In the genomic region with DNA sequence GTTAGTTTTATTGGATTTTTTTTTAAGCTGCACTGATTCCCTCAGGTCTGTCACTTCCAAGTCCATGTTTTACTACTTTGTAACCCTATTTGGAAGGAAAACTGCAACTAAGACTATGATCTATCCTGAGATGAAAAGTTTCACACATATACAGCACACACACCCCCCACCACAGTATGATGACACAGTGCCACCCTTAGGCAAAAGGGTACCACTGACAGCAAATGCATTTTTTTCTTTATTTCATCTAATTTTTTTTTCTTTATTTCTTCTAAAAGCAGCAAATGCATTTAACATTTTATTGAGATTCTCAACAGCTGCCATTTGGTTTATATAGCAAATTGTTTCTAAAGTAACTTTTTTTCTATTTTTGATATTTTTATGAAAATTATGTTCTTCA, we compare ENCODE assay signal across 8 cellular contexts. TPM values are rescaled to one million over a fixed set of nuclear protein-coding genes. Genes with fewer than 3 reads are reported as not detected.
A peak's percentile ranks its signal among the peaks of the same experiment; 100 is the strongest.
DNase-seq lines count a peak whose midpoint lies in the region; ATAC-seq, FAIRE-seq and TF ChIP-seq lines count a peak whose summit lies in the region.

No MANE protein-coding gene starts in this region.

- H3K36me3 ChIP-seq in Loucy (ENCODE audit: insufficient read depth, low read length), result no peaks in the 10 kb centered on the region

- H3F3A ChIP-seq in Loucy (ENCODE audit: low read depth), result no peaks in the 10 kb centered on the region

- H3K27me3 Mint-ChIP-seq in activated CD8-positive, alpha-beta T cell treated with anti-CD3 and anti-CD28 coated beads for 36 hours, result no peaks in the 10 kb centered on the region
- H3K27me3 Mint-ChIP-seq in glutamatergic neuron (ENCODE audit: unreplicated experiment), result no peaks in the 10 kb centered on the region

- H3K9me2 ChIP-seq in Loucy (replicated peaks; ENCODE audit: low read depth, low read length), result no peaks in the 10 kb centered on the region

- H3K36me3 Mint-ChIP-seq in activated CD8-positive, alpha-beta T cell treated with anti-CD3 and anti-CD28 coated beads for 36 hours (ENCODE audit: low read depth), result no peaks in the 10 kb centered on the region
- no peaks in the 10 kb centered on the region for H3K36me3 Mint-ChIP-seq in glutamatergic neuron (ENCODE audit: unreplicated experiment)

- no peak for FAIRE-seq in H54 (lab: Jason Lieb, UNC)

- CTCF ChIA-PET in activated CD8-positive, alpha-beta T cell treated with anti-CD3 and anti-CD28 coated beads for 36 hours (lab: Charles Lee), result interaction anchor here (1.1 to 3.5 kb wide), 6 partner anchors 11 to 162 kb away, joined by 3 to 16 read pairs (median 4); a partner anchor contains a TSS

- POLR2A ChIA-PET in activated CD8-positive, alpha-beta T cell treated with anti-CD3 and anti-CD28 coated beads for 36 hours (lab: Charles Lee), result interaction anchor here (0.6 kb wide), 1 partner anchor 18 kb away, joined by 3 read pairs; no protein-coding TSS in a partner anchor

- H3K79me2 ChIP-seq in Loucy (ENCODE audit: insufficient read depth, low read length), result no peaks in the 10 kb centered on the region

- TF ChIP-seq CTCF in Loucy (conservative IDR thresholded peaks at IDR 0.05; ENCODE audit: low read length) (peak; percentile 82), glutamatergic neuron (IDR thresholded peaks at IDR 0.05; ENCODE audit: partially characterized antibody, unreplicated experiment) (peak; percentile 32)
- peak; percentile 61 for TF ChIP-seq CTCF in activated CD8-positive, alpha-beta T cell treated with anti-CD3 and anti-CD28 coated beads for 36 hours (IDR thresholded peaks at IDR 0.05)

- no peaks in the 10 kb centered on the region for H3K27me3 ChIP-seq in Loucy (ENCODE audit: insufficient read depth, low read length, poor library complexity, severe bottlenecking)

- H2AFZ ChIP-seq in Loucy (ENCODE audit: low read length), result no peak overlapping the region

- no peaks in the 10 kb centered on the region for H4K20me1 ChIP-seq in Loucy (ENCODE audit: insufficient read depth, low read length, poor library complexity, severe bottlenecking)

- no peaks in the 10 kb centered on the region for H3K9me3 ChIP-seq in Loucy (ENCODE audit: insufficient read depth, low read depth, low read length)

- no peak for TF ChIP-seq POLR2A in H54 (IDR thresholded peaks at IDR 0.05; ENCODE audit: low read depth, low read length)

- H3K9me3 Mint-ChIP-seq in activated CD8-positive, alpha-beta T cell treated with anti-CD3 and anti-CD28 coated beads for 36 hours, result no peaks in the 10 kb centered on the region
- no peaks in the 10 kb centered on the region for H3K9me3 Mint-ChIP-seq in glutamatergic neuron (ENCODE audit: unreplicated experiment)

- intact Hi-C loops in activated CD8-positive, alpha-beta T cell treated with anti-CD3 and anti-CD28 coated beads for 36 hours (cut with micrococcal nuclease), result no loop called here

- H3K4me1 Mint-ChIP-seq in activated CD8-positive, alpha-beta T cell treated with anti-CD3 and anti-CD28 coated beads for 36 hours (ENCODE audit: low read depth), result no peaks in the 10 kb centered on the region
- no peaks in the 10 kb centered on the region for H3K4me1 Mint-ChIP-seq in glutamatergic neuron (ENCODE audit: low read depth, unreplicated experiment)

- peak; percentile 1 for DNase-seq in NCI-H345 (lab: John Stamatoyannopoulos, UW)
- DNase-seq in NCI-H345 treated with DMSO at 0.1 percent for 48 hours (lab: John Stamatoyannopoulos, UW; ENCODE audit: unreplicated experiment), result no peak
- peak; percentile 59 for DNase-seq in activated CD8-positive, alpha-beta T cell treated with anti-CD3 and anti-CD28 coated beads for 36 hours
- no peak for DNase-seq in glutamatergic neuron
- no peak for DNase-seq in H54 (ENCODE audit: insufficient read length, low spot score)

- H3K9ac ChIP-seq in Loucy (ENCODE audit: low read depth, low read length, poor library complexity, severe bottlenecking), result no peak overlapping the region

- no peak overlapping the region for H3K4me2 ChIP-seq in Loucy (ENCODE audit: low read depth, low read length, poor library complexity, severe bottlenecking)

- H3K4me3 Mint-ChIP-seq in activated CD8-positive, alpha-beta T cell treated with anti-CD3 and anti-CD28 coated beads for 36 hours, result no peak overlapping the region
- no peak overlapping the region for H3K4me3 Mint-ChIP-seq in glutamatergic neuron (ENCODE audit: unreplicated experiment)

- no peaks in the 10 kb centered on the region for H3K4me1 ChIP-seq in Loucy (ENCODE audit: insufficient read depth, low read length, poor library complexity, severe bottlenecking)

- ATAC-seq in activated CD8-positive, alpha-beta T cell treated with anti-CD3 and anti-CD28 coated beads for 36 hours, result peak; percentile 82
- no peak for ATAC-seq in HG03342 (IDR thresholded peaks at IDR 0.05; ENCODE audit: unreplicated experiment)
- ATAC-seq in HG02798 (IDR thresholded peaks at IDR 0.05; ENCODE audit: poor library complexity, unreplicated experiment), result no peak

- H3K27ac Mint-ChIP-seq in activated CD8-positive, alpha-beta T cell treated with anti-CD3 and anti-CD28 coated beads for 36 hours, result no peak overlapping the region
- H3K27ac Mint-ChIP-seq in glutamatergic neuron (ENCODE audit: unreplicated experiment), result no peak overlapping the region

- H3K4me3 ChIP-seq in Loucy (ENCODE audit: low read length, poor library complexity, severe bottlenecking), result no peak overlapping the region

RNA-seq across cellular contexts. Expression of a gene that starts 21.2 kb away (rescaled TPM):
- total RNA-seq in activated CD8-positive, alpha-beta T cell treated with anti-CD3 and anti-CD28 coated beads for 36 hours, result 10 to 100 TPM; 22.2 to 23.1 TPM
- total RNA-seq in glutamatergic neuron (ENCODE audit: unreplicated experiment), result 156 TPM

RNA-seq across cellular contexts. Expression of a gene that starts 37.3 kb away (rescaled TPM):
- total RNA-seq in activated CD8-positive, alpha-beta T cell treated with anti-CD3 and anti-CD28 coated beads for 36 hours, result 1 to 10 TPM in 1 of 2 experiments, under 1 TPM in 1; 0.20 to 1.1 TPM
- total RNA-seq in glutamatergic neuron (ENCODE audit: unreplicated experiment), result not detected

RNA-seq across cellular contexts. Expression of a gene that starts 52.7 kb away (rescaled TPM):
- total RNA-seq in activated CD8-positive, alpha-beta T cell treated with anti-CD3 and anti-CD28 coated beads for 36 hours, result 1 to 10 TPM; 5.2 to 6.4 TPM
- 7.4 TPM for total RNA-seq in glutamatergic neuron (ENCODE audit: unreplicated experiment)

RNA-seq across cellular contexts. Expression of a gene that starts 52.9 kb away (rescaled TPM):
- 100 to 1,000 TPM; 151 to 154 TPM for total RNA-seq in activated CD8-positive, alpha-beta T cell treated with anti-CD3 and anti-CD28 coated beads for 36 hours
- 8.0 TPM for total RNA-seq in glutamatergic neuron (ENCODE audit: unreplicated experiment)

Comparison
In these comparisons a context has a peak if more than half of its experiments do, and no peak if none do; other contexts are left out.
1. DNase-seq: peak in NCI-H345 (single experiment) and activated CD8-positive, alpha-beta T cell treated with anti-CD3 and anti-CD28 coated beads for 36 hours (single experiment); none in NCI-H345 treated with DMSO at 0.1 percent for 48 hours (single experiment), glutamatergic neuron (single experiment) and H54 (single experiment).
2. CTCF ChIP-seq: peak in every context shown above with its lines; median percentile 82 in Loucy; 61 in activated CD8-positive, alpha-beta T cell treated with anti-CD3 and anti-CD28 coated beads for 36 hours; 32 in glutamatergic neuron.